ENCODE assay signal across 22 cellular contexts in the genomic region with DNA sequence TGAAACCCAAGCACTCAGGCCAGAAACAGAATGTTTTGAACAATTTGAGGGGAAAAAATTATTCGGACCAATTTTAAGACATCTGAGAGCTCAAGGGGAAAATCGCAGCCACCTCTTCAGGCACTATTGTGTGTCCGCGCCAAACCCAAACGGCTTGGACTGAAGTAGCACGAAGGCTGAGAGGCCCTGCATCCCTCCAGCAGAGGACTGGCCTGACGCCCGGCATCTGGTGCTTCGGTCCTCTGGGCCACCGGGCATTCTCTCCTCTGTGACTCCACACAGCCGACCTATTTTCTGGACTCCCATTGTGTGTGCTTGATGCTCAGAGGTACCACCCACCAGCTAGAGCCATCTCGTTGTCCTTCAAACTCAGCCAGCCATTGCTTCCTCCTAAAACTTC.
"Had no signal": no experiment of that assay in that cellular context is flagged by ENCODE, and none has a peak within 500 bp of the region (broad histone marks: within the 10 kb centered on the region; RNA-seq: fewer than 3 reads in every experiment).

No MANE protein-coding gene starts in this region.

- H3K27me3 ChIP-seq: brain microvascular endothelial cell, gastroesophageal sphincter, right atrium auricular region, tibial artery had no signal

- H3K4me1 ChIP-seq: gastroesophageal sphincter had no signal

- H3K27ac ChIP-seq: brain microvascular endothelial cell, esophagus muscularis mucosa, gastroesophageal sphincter, left ventricle myocardium inferior, right atrium auricular region, tibial artery had no signal

- ATAC-seq: activated naive CD4-positive, alpha-beta T cell treated with anti-CD3 and anti-CD28 coated beads, Interleukin-2, amount 50 U/mL, for 72 hours; activated T-helper 17 cell treated with anti-CD3 and anti-CD28 coated beads, Interleukin-2, amount 50 U/mL, for 72 hours; gastroesophageal sphincter; mucosa of descending colon; WTC11 had no signal

- H3K4me3 ChIP-seq: dorsolateral prefrontal cortex, esophagus muscularis mucosa, gastroesophageal sphincter, left ventricle myocardium inferior, mucosa of descending colon, right atrium auricular region, tibial artery had no signal

- H3K36me3 ChIP-seq: brain microvascular endothelial cell, esophagus muscularis mucosa, gastroesophageal sphincter, left ventricle myocardium inferior, right atrium auricular region, tibial artery had no signal

- H3K9me3 ChIP-seq: esophagus muscularis mucosa, gastroesophageal sphincter, left ventricle myocardium inferior, mucosa of descending colon, right atrium auricular region, tibial artery had no signal

- DNase-seq: activated CD4-positive, alpha-beta T cell treated with anti-CD3 and anti-CD28 coated beads, Interleukin-2, amount 50 U/mL, for 4 hours; activated CD8-positive, alpha-beta memory T cell treated with anti-CD3 and anti-CD28 coated beads for 24 hours; activated CD8-positive, alpha-beta memory T cell treated with anti-CD3 and anti-CD28 coated beads, Interleukin-2, amount 50 U/mL, for 4 hours; activated T-cell treated with anti-CD3 and anti-CD28 coated beads, Interleukin-2, amount 50 U/mL, for 24 hours; brain microvascular endothelial cell; central memory CD4-positive, alpha-beta T cell; kidney; left ventricle myocardium inferior; mucosa of descending colon; nephron progenitor cell; occipital lobe; stimulated activated CD4-positive, alpha-beta T cell treated with anti-CD3 and anti-CD28 coated beads, Interleukin-12 subunit alpha, Interleukin-12 subunit beta, amount 100 ng/mL, for 4 hours; stimulated activated CD4-positive, alpha-beta T cell treated with anti-CD3 and anti-CD28 coated beads, Interleukin-4, amount 100 ng/mL, for 4 hours; T1000; tibial artery had no signal
